ENCODE assay signal across 8 cellular contexts in the genomic region with DNA sequence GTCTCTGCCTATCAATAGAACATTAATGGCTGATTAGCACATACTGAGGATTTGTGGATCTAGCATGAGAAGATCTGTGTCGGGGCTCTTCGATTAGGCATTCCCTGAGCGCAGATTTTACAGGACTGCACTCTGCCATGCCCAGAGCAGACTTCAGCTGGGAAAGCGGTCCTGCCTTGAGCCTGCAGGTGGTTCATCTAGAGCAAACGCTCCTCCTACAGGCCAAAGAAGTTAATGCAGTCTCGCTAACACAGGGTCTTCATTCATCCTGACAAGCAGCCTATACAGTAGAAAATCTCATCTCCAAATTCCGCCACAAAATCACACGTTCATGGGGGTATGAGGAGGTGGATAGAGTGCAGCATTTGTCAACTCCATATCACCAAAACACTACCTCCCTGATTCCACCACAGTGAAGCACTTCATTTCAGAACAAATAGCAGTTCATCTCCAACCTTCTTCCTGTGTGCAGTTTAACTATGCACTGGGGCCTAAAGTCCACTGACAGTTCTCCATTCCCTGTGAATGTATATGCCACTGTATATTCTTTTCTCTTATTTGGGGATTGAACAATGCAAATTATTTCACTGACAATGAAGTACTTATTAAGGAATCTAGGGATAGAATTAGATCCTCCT.
A peak's percentile ranks its signal among the peaks of the same experiment; 100 is the strongest.
DNase-seq lines count a peak whose midpoint lies in the region; ATAC-seq lines count a peak whose summit lies in the region.

No MANE protein-coding gene starts in this region.

- no peaks in the 10 kb centered on the region for H3K27me3 Mint-ChIP-seq in T-helper 2 cell treated with Interferon-gamma antibody and Interleukin-4, amounts not matched to agents 5 μg/mL and 100 μg/mL, for 36 hours (ENCODE audit: low read depth)

- no peaks in the 10 kb centered on the region for H3K27me3 ChIP-seq in right cardiac atrium (ENCODE audit: control insufficient read depth, insufficient read depth)

- no peak overlapping the region for H3K4me3 Mint-ChIP-seq in T-helper 2 cell treated with Interferon-gamma antibody and Interleukin-4, amounts not matched to agents 5 μg/mL and 100 μg/mL, for 36 hours

- ATAC-seq in GM19468 (IDR thresholded peaks at IDR 0.05; ENCODE audit: extremely low read depth, unreplicated experiment) (peak; percentile 91), HG03457 (IDR thresholded peaks at IDR 0.05; ENCODE audit: unreplicated experiment) (peak; percentile 95), right cardiac atrium (peak; percentile 76 to 81)

- no peaks in the 10 kb centered on the region for H3K4me1 ChIP-seq in right cardiac atrium (ENCODE audit: control insufficient read depth, insufficient read depth, low read length)

- no peaks in the 10 kb centered on the region for H3K4me1 Mint-ChIP-seq in T-helper 2 cell treated with Interferon-gamma antibody and Interleukin-4, amounts not matched to agents 5 μg/mL and 100 μg/mL, for 36 hours (ENCODE audit: low read depth)

- no peaks in the 10 kb centered on the region for H3K9me3 ChIP-seq in right cardiac atrium (ENCODE audit: control insufficient read depth, low read length)

- DNase-seq in G401 (ENCODE audit: low spot score): peak; percentile 57
- peak; percentile 74 for DNase-seq in NCI-H460 (ENCODE audit: extremely low read depth, low read depth)
- DNase-seq in amniotic epithelial cell (ENCODE audit: low read depth): peak; percentile 13
- peak; percentile 30 to 59 (median 58) for DNase-seq in right cardiac atrium
- DNase-seq in skeletal muscle cell (ENCODE audit: low read depth): peak; percentile 7
- no peak for DNase-seq in T-helper 2 cell treated with Interferon-gamma antibody and Interleukin-4, amounts not matched to agents 5 μg/mL and 100 μg/mL, for 36 hours (ENCODE audit: low spot score)

- H3K4me3 ChIP-seq in right cardiac atrium (ENCODE audit: low read length) (no peak overlapping the region), skeletal muscle cell (ENCODE audit: low read depth, low read length) (no peak overlapping the region)

- no peaks in the 10 kb centered on the region for H3K36me3 Mint-ChIP-seq in T-helper 2 cell treated with Interferon-gamma antibody and Interleukin-4, amounts not matched to agents 5 μg/mL and 100 μg/mL, for 36 hours (ENCODE audit: low read depth)

- in situ Hi-C loops in G401 (cut with HindIII; ENCODE audit: low sequenced_read_pairs): no loop called here

- no peak overlapping the region for H3K27ac ChIP-seq in right cardiac atrium (ENCODE audit: low read length)

- H3K9me3 Mint-ChIP-seq in T-helper 2 cell treated with Interferon-gamma antibody and Interleukin-4, amounts not matched to agents 5 μg/mL and 100 μg/mL, for 36 hours: no peaks in the 10 kb centered on the region

- intact Hi-C loops in right cardiac atrium (cut with DNase I): no loop called here

- WGBS in right cardiac atrium: 5% methylated on average over 8 of the region's 8 CpGs

- H3K27ac Mint-ChIP-seq in T-helper 2 cell treated with Interferon-gamma antibody and Interleukin-4, amounts not matched to agents 5 μg/mL and 100 μg/mL, for 36 hours: no peak overlapping the region
